Comparison of ENCODE assay signal across 28 cellular contexts in genomic region chr18:23169683-23170082, GRCh38. TPM values are rescaled to one million over a fixed set of nuclear protein-coding genes. Genes with fewer than 3 reads are reported as not detected.
DNase-seq lines count a peak whose midpoint lies in the region; ATAC-seq and TF ChIP-seq lines count a peak whose summit lies in the region.
"Had no signal": no experiment of that assay in that cellular context is flagged by ENCODE, and none has a peak within 500 bp of the region (broad histone marks: within the 10 kb centered on the region; RNA-seq: fewer than 3 reads in every experiment).

No MANE protein-coding gene starts in this region.

- 47 to 63% methylated on average over 4 to 8 of the region's 8 CpGs for WGBS in endodermal cell (ENCODE audit: insufficient coverage in 1 of 2, insufficient read length in 1 of 2), 2 experiments
- WGBS in mesendoderm (ENCODE audit: extremely low coverage, insufficient coverage, low lambda C conversion rate) = no CpG with 5 or more reads among the region's 8 CpGs

- H4K5ac ChIP-seq in mesendoderm (ENCODE audit: low read length) = no peak overlapping the region

- TF ChIP-seq CTCF in endodermal cell (conservative IDR thresholded peaks at IDR 0.05) = no peak

- H3K4me3 ChIP-seq in HUES6 (ENCODE audit: low read depth, low read length) (peak overlapping the region; percentile 48), endodermal cell (ENCODE audit: low read length) (no peak overlapping the region), mesendoderm (ENCODE audit: low read length) (no peak overlapping the region)
- H3K4me3 ChIP-seq: esophagus squamous epithelium, stomach had no signal

- H3K36me3 ChIP-seq in ES-I3 (ENCODE audit: insufficient read depth, low read length) (no peaks in the 10 kb centered on the region), HUES6 (ENCODE audit: control insufficient read depth, insufficient read depth, low read length) (no peaks in the 10 kb centered on the region), endodermal cell (ENCODE audit: control insufficient read depth, insufficient read depth, low read length) (no peaks in the 10 kb centered on the region), mesendoderm (ENCODE audit: control insufficient read depth, insufficient read depth, low read length) (no peaks in the 10 kb centered on the region)
- H3K36me3 ChIP-seq: brain microvascular endothelial cell, esophagus squamous epithelium, neutrophil, stomach had no signal

- no peak overlapping the region for H4K8ac ChIP-seq in mesendoderm (ENCODE audit: low read depth, low read length)

- H3K27me3 Mint-ChIP-seq in endodermal cell (ENCODE audit: insufficient read depth) = no peaks in the 10 kb centered on the region
- H3K27me3 Mint-ChIP-seq: activated naive CD4-positive, alpha-beta T cell treated with anti-CD3 and anti-CD28 coated beads, Interleukin-2, amount 50 U/mL, for 24 hours had no signal

- H3K27ac ChIP-seq in HUES6 (ENCODE audit: low read depth, low read length) (peak overlapping the region; percentile 93), endodermal cell (ENCODE audit: low read depth, low read length) (no peak overlapping the region), mesendoderm (ENCODE audit: low read depth, low read length) (no peak overlapping the region)
- H3K27ac ChIP-seq: brain microvascular endothelial cell, esophagus squamous epithelium, foreskin keratinocyte, neutrophil, stomach had no signal

- H2AK5ac ChIP-seq in mesendoderm (ENCODE audit: low read length) = no peak overlapping the region

- H3K9ac ChIP-seq in ES-I3 (ENCODE audit: low read depth, low read length) = peak overlapping the region; percentile 43
- peak overlapping the region; percentile 87 for H3K9ac ChIP-seq in HUES6 (ENCODE audit: low read length)
- no peak overlapping the region for H3K9ac ChIP-seq in endodermal cell (ENCODE audit: extremely low read depth, low read length, poor library complexity, severe bottlenecking)
- no peak overlapping the region for H3K9ac ChIP-seq in mesendoderm (ENCODE audit: low read length)

- H3K4me1 ChIP-seq in ES-I3 (ENCODE audit: insufficient read depth, low read length) (peaks cover 44% of the 10 kb centered on the region), HUES6 (ENCODE audit: control insufficient read depth, insufficient read depth, low read length) (peaks cover 55% of the 10 kb centered on the region), endodermal cell (ENCODE audit: control insufficient read depth, insufficient read depth, low read length) (no peaks in the 10 kb centered on the region), mesendoderm (ENCODE audit: control insufficient read depth, low read depth, low read length) (peaks cover 8% of the 10 kb centered on the region)
- H3K4me1 ChIP-seq: foreskin keratinocyte had no signal

- H3K9me3 ChIP-seq in ES-I3 (ENCODE audit: control insufficient read depth, insufficient read depth, low read length) (no peaks in the 10 kb centered on the region), HUES6 (ENCODE audit: control insufficient read depth, insufficient read depth, low read depth, low read length) (no peaks in the 10 kb centered on the region), endodermal cell (ENCODE audit: control insufficient read depth, low read length) (no peaks in the 10 kb centered on the region)
- H3K9me3 ChIP-seq: esophagus squamous epithelium, neutrophil, stomach had no signal

- ATAC-seq in HG02642 (IDR thresholded peaks at IDR 0.05; ENCODE audit: poor library complexity, unreplicated experiment) = no peak
- ATAC-seq: activated CD8-positive, alpha-beta T cell treated with anti-CD3 and anti-CD28 coated beads for 36 hours; activated T-helper 17 cell treated with anti-CD3 and anti-CD28 coated beads, Interleukin-2, amount 50 U/mL, for 72 hours; foreskin keratinocyte; left colon; PC-3; right cardiac atrium had no signal

- no peak overlapping the region for H2BK5ac ChIP-seq in mesendoderm (ENCODE audit: low read length)

- H3K18ac ChIP-seq in mesendoderm (ENCODE audit: low read length) = no peak overlapping the region

- H3K56ac ChIP-seq in mesendoderm (ENCODE audit: low read length) = no peak overlapping the region

- peak overlapping the region; percentile 74 for H3K27ac Mint-ChIP-seq in endodermal cell
- H3K27ac Mint-ChIP-seq: activated CD8-positive, alpha-beta T cell treated with anti-CD3 and anti-CD28 coated beads for 36 hours; activated naive CD4-positive, alpha-beta T cell treated with anti-CD3 and anti-CD28 coated beads, Interleukin-2, amount 50 U/mL, for 24 hours; activated T-helper 17 cell treated with anti-CD3 and anti-CD28 coated beads, Interleukin-2, amount 50 U/mL, for 72 hours; B cell; CD8-positive, alpha-beta memory T cell had no signal

- H3K36me3 Mint-ChIP-seq in endodermal cell (ENCODE audit: low read depth) = peaks cover 1% of the 10 kb centered on the region
- H3K36me3 Mint-ChIP-seq: activated naive CD4-positive, alpha-beta T cell treated with anti-CD3 and anti-CD28 coated beads, Interleukin-2, amount 50 U/mL, for 24 hours; CD8-positive, alpha-beta memory T cell had no signal

- peaks cover 32% of the 10 kb centered on the region for H3K4me1 Mint-ChIP-seq in endodermal cell
- H3K4me1 Mint-ChIP-seq: activated naive CD4-positive, alpha-beta T cell treated with anti-CD3 and anti-CD28 coated beads, Interleukin-2, amount 50 U/mL, for 24 hours; activated T-helper 17 cell treated with anti-CD3 and anti-CD28 coated beads, Interleukin-2, amount 50 U/mL, for 72 hours; B cell; CD8-positive, alpha-beta memory T cell had no signal

- H3K79me1 ChIP-seq in mesendoderm (ENCODE audit: low read length) = peaks cover 10% of the 10 kb centered on the region

- no peak overlapping the region for H3K4me3 Mint-ChIP-seq in endodermal cell
- H3K4me3 Mint-ChIP-seq: activated CD8-positive, alpha-beta T cell treated with anti-CD3 and anti-CD28 coated beads for 36 hours; activated naive CD4-positive, alpha-beta T cell treated with anti-CD3 and anti-CD28 coated beads, Interleukin-2, amount 50 U/mL, for 24 hours; activated T-helper 17 cell treated with anti-CD3 and anti-CD28 coated beads, Interleukin-2, amount 50 U/mL, for 72 hours; B cell; CD8-positive, alpha-beta memory T cell had no signal

- no peaks in the 10 kb centered on the region for H3K27me3 ChIP-seq in HUES6 (ENCODE audit: control insufficient read depth, insufficient read depth, low read length)
- H3K27me3 ChIP-seq in endodermal cell (ENCODE audit: control insufficient read depth, insufficient read depth, low read length, poor library complexity, severe bottlenecking) = no peaks in the 10 kb centered on the region
- H3K27me3 ChIP-seq in mesendoderm (ENCODE audit: insufficient read depth, low read length, poor library complexity) = no peaks in the 10 kb centered on the region
- H3K27me3 ChIP-seq: brain microvascular endothelial cell, esophagus squamous epithelium, neutrophil, stomach had no signal

- peaks cover 11% of the 10 kb centered on the region for H3K79me2 ChIP-seq in mesendoderm (ENCODE audit: control insufficient read depth, insufficient read depth, low read length)

- H2BK15ac ChIP-seq in mesendoderm (replicated peaks; ENCODE audit: low read depth) = no peak overlapping the region

- peak; percentile 75 for DNase-seq in endodermal cell
- DNase-seq in mesendoderm = peak; percentile 32
- no peak for DNase-seq in SW480 (ENCODE audit: low spot score)
- no peak for DNase-seq in NCI-H2171 (lab: John Stamatoyannopoulos, UW)
- DNase-seq: activated CD4-positive, CD25-positive, alpha-beta regulatory T cell treated with anti-CD3 and anti-CD28 coated beads, Interleukin-2, amount 50 U/mL, for 72 hours; activated CD8-positive, alpha-beta T cell treated with anti-CD3 and anti-CD28 coated beads for 36 hours; brain microvascular endothelial cell; CD8-positive, alpha-beta memory T cell; EL; esophagus squamous epithelium; foreskin keratinocyte; left colon; NCI-H1092; NCI-H1694 treated with DMSO at 0.1 percent for 48 hours; NCI-H524; NK-92 treated with Interleukin-12 subunit alpha and Interleukin-12 subunit beta, amount 100 ng/mL, for 24 hours; PC-3; right cardiac atrium; stimulated activated CD8-positive, alpha-beta memory T cell treated with anti-CD3 and anti-CD28 coated beads, Interleukin-4, amount 100 ng/mL, for 48 hours; stomach; T-helper 2 cell had no signal

- no peak overlapping the region for H2BK120ac ChIP-seq in mesendoderm (ENCODE audit: low read depth, low read length)

- no peak overlapping the region for H3K4me2 ChIP-seq in mesendoderm (ENCODE audit: low read length)

- no peak overlapping the region for H3K23ac ChIP-seq in mesendoderm (ENCODE audit: low read length)

- H3K4ac ChIP-seq in mesendoderm (ENCODE audit: low read depth, low read length) = no peak overlapping the region

- H3K9me3 Mint-ChIP-seq in endodermal cell = no peaks in the 10 kb centered on the region
- H3K9me3 Mint-ChIP-seq: activated CD8-positive, alpha-beta T cell treated with anti-CD3 and anti-CD28 coated beads for 36 hours; activated naive CD4-positive, alpha-beta T cell treated with anti-CD3 and anti-CD28 coated beads, Interleukin-2, amount 50 U/mL, for 24 hours; activated T-helper 17 cell treated with anti-CD3 and anti-CD28 coated beads, Interleukin-2, amount 50 U/mL, for 72 hours; CD8-positive, alpha-beta memory T cell had no signal

RNA-seq across cellular contexts. Expression of gene CABLES1, which starts 34.4 kb away (rescaled TPM):
- 10 to 100 TPM in 1 of 2 donors, 1 to 10 TPM in 1; 9.9 to 16.7 TPM for total RNA-seq in endodermal cell
- polyA plus RNA-seq in endodermal cell (2013, experiment 1 of 2) = 4.5 TPM
- 4.3 TPM for polyA plus RNA-seq in endodermal cell (2013, experiment 2 of 2)
- polyA plus RNA-seq in mesendoderm (2013, experiment 1 of 2) = 15.9 TPM
- 16.6 TPM for polyA plus RNA-seq in mesendoderm (2013, experiment 2 of 2)

Comparison
In these comparisons a context has a peak if more than half of its experiments do, and no peak if none do; other contexts are left out.
1. H3K9ac ChIP-seq: peak in ES-I3 (single experiment) and HUES6 (single experiment); none in endodermal cell (single experiment) and mesendoderm (single experiment).
2. DNase-seq: peak in endodermal cell (single experiment) and mesendoderm (single experiment); none in SW480 (single experiment) and NCI-H2171 (single experiment).